Comparison of ENCODE assay signal across 22 cellular contexts in genomic region chr1:22332795-22333499, GRCh38.
DNase-seq lines count a peak whose midpoint lies in the region; ATAC-seq and TF ChIP-seq lines count a peak whose summit lies in the region.
"Had no signal": no experiment of that assay in that cellular context is flagged by ENCODE, and none has a peak within 500 bp of the region (broad histone marks: within the 10 kb centered on the region; RNA-seq: fewer than 3 reads in every experiment).

No MANE protein-coding gene starts in this region.

- CTCF ChIA-PET in T-cell (lab: Charles Lee): no interaction called here

- H3K9me3 ChIP-seq in spleen (no peaks in the 10 kb centered on the region), tibial nerve (no peaks in the 10 kb centered on the region)
- H3K9me3 ChIP-seq: gastrocnemius medialis, pancreas, right lobe of liver had no signal

- no peaks in the 10 kb centered on the region for H3K9me3 Mint-ChIP-seq in T-cell

- no peak for TF ChIP-seq POLR2A in spleen (IDR thresholded peaks at IDR 0.05)
- no peak for TF ChIP-seq POLR2A in tibial nerve (IDR thresholded peaks at IDR 0.05)

- H3K27ac Mint-ChIP-seq in T-cell: no peak overlapping the region
- H3K27ac Mint-ChIP-seq: B cell, naive B cell had no signal

- no peak for TF ChIP-seq EP300 in tibial nerve (IDR thresholded peaks at IDR 0.05)

- H3K4me1 Mint-ChIP-seq in T-cell: no peaks in the 10 kb centered on the region
- H3K4me1 Mint-ChIP-seq: B cell had no signal

- H3K27ac ChIP-seq in spleen: no peak overlapping the region
- H3K27ac ChIP-seq in tibial nerve: no peak overlapping the region
- H3K27ac ChIP-seq: gastrocnemius medialis, pancreas, right lobe of liver, WERI-Rb-1 had no signal

- H3K27me3 ChIP-seq in spleen (replicated peaks in 1 of 7): peaks cover 0 to 40% (median 0%) of the 10 kb centered on the region in 7 donors
- peaks cover 0 to 14% of the 10 kb centered on the region in 2 donors for H3K27me3 ChIP-seq in tibial nerve
- H3K27me3 ChIP-seq: pancreas, right lobe of liver had no signal

- H3K4me3 Mint-ChIP-seq in T-cell: no peak overlapping the region
- H3K4me3 Mint-ChIP-seq: B cell, naive B cell had no signal

- no peak for ATAC-seq in T-cell (replicated peaks in 1 of 4)
- ATAC-seq: gastrocnemius medialis had no signal

- H3K4me1 ChIP-seq in spleen (no peaks in the 10 kb centered on the region), tibial nerve (no peaks in the 10 kb centered on the region)
- H3K4me1 ChIP-seq: gastrocnemius medialis, pancreas, right lobe of liver had no signal

- peaks cover 7 to 17% of the 10 kb centered on the region in 2 donors for H3K27me3 Mint-ChIP-seq in T-cell

- POLR2A ChIA-PET in T-cell (lab: Charles Lee): no interaction called here

- peak; percentile 35 for DNase-seq in DMS53 treated with DMSO at 0.1 percent for 48 hours (lab: John Stamatoyannopoulos, UW; ENCODE audit: unreplicated experiment)
- DNase-seq in LoVo (ENCODE audit: low spot score): peak; percentile 57
- DNase-seq in epithelial cell of esophagus (ENCODE audit: low read depth): peak; percentile 15
- DNase-seq in spleen: peak; percentile 34
- DNase-seq in T-cell: no peak
- DNase-seq in 8988T: no peak
- DNase-seq in tibial nerve (ENCODE audit: low spot score in 2 of 2): no peak
- DNase-seq in activated gamma-delta T cell treated with Interleukin-2 at 50 U/mL for 16 hours: no peak
- DNase-seq: activated CD4-positive, alpha-beta T cell treated with anti-CD3 and anti-CD28 coated beads, Interleukin-2, amount 50 U/mL, for 48 hours; activated naive CD4-positive, alpha-beta T cell; amniotic stem cell; gastrocnemius medialis; mammary epithelial cell; MM.1S; naive B cell; NCI-H1694 treated with DMSO at 0.1 percent for 48 hours; right lobe of liver; stimulated activated naive CD4-positive, alpha-beta T cell; T-helper 2 cell; WERI-Rb-1 had no signal

- H3K4me3 ChIP-seq in epithelial cell of esophagus (ENCODE audit: low read length) (no peak overlapping the region), spleen (no peak overlapping the region), tibial nerve (no peak overlapping the region)
- H3K4me3 ChIP-seq: gastrocnemius medialis, pancreas, right lobe of liver had no signal

- H3K36me3 ChIP-seq in spleen (no peaks in the 10 kb centered on the region), tibial nerve (no peaks in the 10 kb centered on the region)
- H3K36me3 ChIP-seq: gastrocnemius medialis, pancreas, right lobe of liver, WERI-Rb-1 had no signal

- H3K36me3 Mint-ChIP-seq in T-cell: no peaks in the 10 kb centered on the region
- H3K36me3 Mint-ChIP-seq: naive B cell had no signal

- no peak for TF ChIP-seq CTCF in epithelial cell of esophagus (IDR thresholded peaks at IDR 0.05; ENCODE audit: insufficient read depth, low read depth, low read length, missing control alignments)
- no peak for TF ChIP-seq CTCF in spleen (IDR thresholded peaks at IDR 0.05 in 8 of 11, conservative IDR thresholded peaks at IDR 0.05 in 3 of 11)
- no peak for TF ChIP-seq CTCF in tibial nerve (IDR thresholded peaks at IDR 0.05)

- intact Hi-C loops in spleen (cut with DNase I; ENCODE audit: low total_unique reads): no loop called here

- WGBS in spleen, 5 donors: 53 to 67% (median 56%) methylated on average over 6 of the region's 6 CpGs
- WGBS in tibial nerve, 2 donors: 69 to 70% methylated on average over 6 of the region's 6 CpGs

Comparison
In these comparisons a context has a peak if more than half of its experiments do, and no peak if none do; other contexts are left out.
1. DNase-seq: peak in DMS53 treated with DMSO at 0.1 percent for 48 hours (single experiment), LoVo (single experiment), epithelial cell of esophagus (single experiment) and spleen (single experiment); none in T-cell (0 of 34), 8988T (single experiment), tibial nerve (0 of 2) and activated gamma-delta T cell treated with Interleukin-2 at 50 U/mL for 16 hours (single experiment).